ENCODE assay signal across 8 cellular contexts in genomic region chr1:224329484-224329841, GRCh38. TPM values are rescaled to one million over a fixed set of nuclear protein-coding genes. Genes with fewer than 3 reads are reported as not detected.
A peak's percentile ranks its signal among the peaks of the same experiment; 100 is the strongest.
DNase-seq lines count a peak whose midpoint lies in the region; TF ChIP-seq lines count a peak whose summit lies in the region.

No MANE protein-coding gene starts in this region.

- intact Hi-C loops in Calu3 (cut with micrococcal nuclease; ENCODE audit: unreplicated experiment): no loop called here

- no peaks in the 10 kb centered on the region for H4K20me1 ChIP-seq in OCI-LY1 (ENCODE audit: insufficient read depth, low read length)

- H3K36me3 Mint-ChIP-seq in Calu3 (ENCODE audit: insufficient read depth, unreplicated experiment): peaks cover 23% of the 10 kb centered on the region

- CTCF ChIA-PET in Calu3 (lab: Charles Lee): interaction anchor here (1.0 to 1.4 kb wide), 3 partner anchors 14 to 593 kb away, joined by 3 to 4 read pairs (median 3); no protein-coding TSS in a partner anchor

- H3K4me1 Mint-ChIP-seq in Calu3 (ENCODE audit: low read depth, unreplicated experiment): peaks cover 30% of the 10 kb centered on the region

- H3K9me2 ChIP-seq in OCI-LY1 (ENCODE audit: low read depth, low read length): no peaks in the 10 kb centered on the region

- H3K27me3 Mint-ChIP-seq in Calu3 (ENCODE audit: unreplicated experiment): no peaks in the 10 kb centered on the region

- H3F3A ChIP-seq in OCI-LY1 (ENCODE audit: insufficient read depth, low read length): no peaks in the 10 kb centered on the region

- H3K79me2 ChIP-seq in OCI-LY1 (ENCODE audit: insufficient read depth, low read length) (peaks cover 35% of the 10 kb centered on the region), parathyroid adenoma (peaks cover 6% of the 10 kb centered on the region)

- H3K4me3 ChIP-seq in OCI-LY1 (ENCODE audit: low read depth, low read length, poor library complexity, severe bottlenecking): peak overlapping the region; percentile 83
- peak overlapping the region; percentile 71 for H3K4me3 ChIP-seq in parathyroid adenoma (ENCODE audit: low read depth, low read length)

- H3K9me3 Mint-ChIP-seq in Calu3 (ENCODE audit: low read depth, unreplicated experiment): no peaks in the 10 kb centered on the region

- H3K27ac ChIP-seq in OCI-LY1 (ENCODE audit: low read depth, low read length, poor library complexity, severe bottlenecking): peak overlapping the region; percentile 88
- peak overlapping the region; percentile 89 for H3K27ac ChIP-seq in epithelial cell of prostate
- H3K27ac ChIP-seq in parathyroid adenoma: peak overlapping the region; percentile 96

- H3K9ac ChIP-seq in OCI-LY1 (ENCODE audit: low read length): peak overlapping the region; percentile 98
- peak overlapping the region; percentile 67 for H3K9ac ChIP-seq in parathyroid adenoma

- peak overlapping the region; percentile 99 for H3K27ac Mint-ChIP-seq in Calu3 (ENCODE audit: unreplicated experiment)

- TF ChIP-seq CTCF in Calu3 (IDR thresholded peaks at IDR 0.05; ENCODE audit: unreplicated experiment) (no peak), OCI-LY1 (IDR thresholded peaks at IDR 0.05; ENCODE audit: low read length) (no peak), parathyroid adenoma (IDR thresholded peaks at IDR 0.05) (no peak)

- H3K9me3 ChIP-seq in OCI-LY1 (ENCODE audit: low read length): no peaks in the 10 kb centered on the region
- H3K9me3 ChIP-seq in parathyroid adenoma (ENCODE audit: control insufficient read depth, low read length): no peaks in the 10 kb centered on the region

- H3K27me3 ChIP-seq in OCI-LY1 (ENCODE audit: insufficient read depth, low read length) (no peaks in the 10 kb centered on the region), parathyroid adenoma (ENCODE audit: control insufficient read depth, insufficient read depth, low read length) (no peaks in the 10 kb centered on the region)

- 0 out of 2 replicates have a peak overlapping the region, but pooled peaks have one; percentile 14 for H2AFZ ChIP-seq in OCI-LY1 (ENCODE audit: low read length)
- peak overlapping the region; percentile 93 for H2AFZ ChIP-seq in parathyroid adenoma

- H3K4me2 ChIP-seq in OCI-LY1 (ENCODE audit: low read length): peak overlapping the region; percentile 88
- peak overlapping the region; percentile 51 for H3K4me2 ChIP-seq in parathyroid adenoma (ENCODE audit: low read length)

- DNase-seq in Calu3 (no peak), epithelial cell of prostate (ENCODE audit: low read depth, low spot score) (no peak), cerebellum (ENCODE audit: low spot score) (no peak), NCI-H2171 treated with DMSO at 0.1 percent for 48 hours (lab: John Stamatoyannopoulos, UW) (no peak), NCI-H2171 (lab: John Stamatoyannopoulos, UW) (no peak)
- no peak for DNase-seq in stimulated activated CD4-positive, alpha-beta T cell treated with anti-CD3 and anti-CD28 coated beads, Interleukin-4, amount 100 ng/mL, for 24 hours

- peaks cover 10% of the 10 kb centered on the region; the same call in 1 of the 2 replicates for H3K36me3 ChIP-seq in OCI-LY1 (ENCODE audit: insufficient read depth, low read length)
- no peaks in the 10 kb centered on the region for H3K36me3 ChIP-seq in parathyroid adenoma (ENCODE audit: control insufficient read depth, insufficient read depth, low read length)

- peaks cover 28% of the 10 kb centered on the region for H3K4me1 ChIP-seq in OCI-LY1 (ENCODE audit: insufficient read depth, low read length, severe bottlenecking)
- H3K4me1 ChIP-seq in parathyroid adenoma: no peaks in the 10 kb centered on the region

- H3K4me3 Mint-ChIP-seq in Calu3 (ENCODE audit: low read depth, unreplicated experiment): peak overlapping the region; percentile 95

- no TSS peak for BruUV-seq in Calu3 (replicated peaks; lab: Mats Ljungman, UMichigan)

RNA-seq across cellular contexts. Expression of gene NVL, which starts 0.5 kb away (rescaled TPM):
- total RNA-seq in Calu3 (2022) (39.2 and 43.4 TPM in 2 replicates), cerebellum (42.1 TPM)

RNA-seq across cellular contexts. Expression of gene CNIH4, which starts 27.2 kb away (rescaled TPM):
- total RNA-seq in Calu3 (2022) (79.9 and 91.4 TPM in 2 replicates), cerebellum (25.9 TPM)
